In the genomic region with DNA sequence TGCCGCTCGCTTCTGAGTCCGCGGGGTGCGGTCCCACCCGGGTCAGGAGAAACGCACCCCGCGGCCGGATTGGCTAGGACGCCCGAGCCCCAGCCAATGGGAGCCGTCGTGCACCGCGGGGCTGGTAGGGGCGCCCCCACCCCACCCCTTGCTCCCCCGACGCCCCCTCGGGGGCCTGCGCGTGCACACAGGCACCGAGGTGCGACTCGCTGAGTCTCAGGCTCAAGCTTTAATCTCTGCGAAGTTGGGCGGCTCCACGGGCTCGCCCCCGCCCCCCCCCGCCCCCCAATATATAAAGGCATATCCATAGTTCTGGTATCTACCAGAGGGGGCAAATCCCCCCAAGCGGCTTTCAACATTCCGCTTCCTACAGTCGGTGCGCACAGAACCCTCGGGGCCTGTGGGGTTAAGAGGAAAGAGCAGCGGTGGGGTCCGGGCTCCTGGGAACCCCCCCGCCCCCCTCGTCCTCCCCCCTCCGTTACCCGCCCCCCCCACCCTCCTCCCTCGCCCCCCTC, we compare ENCODE assay signal across 8 cellular contexts. TPM values are rescaled to one million over a fixed set of nuclear protein-coding genes. Genes with fewer than 3 reads are reported as not detected.
DNase-seq lines count a peak whose midpoint lies in the region; ATAC-seq and TF ChIP-seq lines count a peak whose summit lies in the region.

A gene with protein sequence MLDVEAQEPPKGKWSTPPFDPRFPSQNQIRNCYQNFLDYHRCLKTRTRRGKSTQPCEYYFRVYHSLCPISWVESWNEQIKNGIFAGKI (minus strand): TSS at position 22 of the 515 bp plus-strand sequence. CDS start 198 bp downstream, outside the sequence.

- H3K4me1 Mint-ChIP-seq in naive B cell: peaks cover 15 to 28% (median 20%) of the 10 kb centered on the region in 3 donors

- no peak for ATAC-seq in IMR-90 (ENCODE audit: low read depth)
- no peak for ATAC-seq in naive B cell (ENCODE audit: low read depth in 2 of 2)
- ATAC-seq in HG02884 (IDR thresholded peaks at IDR 0.05; ENCODE audit: unreplicated experiment): no peak
- ATAC-seq in HG03045 (IDR thresholded peaks at IDR 0.05; ENCODE audit: unreplicated experiment): no peak

- H3K27ac Mint-ChIP-seq in naive B cell: peak within 1 kb of the TSS in 2 of 6 donors; percentile 21 to 84

- peaks cover 7% of the 10 kb centered on the region; the same call in 1 of the 2 replicates for H4K20me1 ChIP-seq in IMR-90 (ENCODE audit: insufficient read depth, low read length)

- CTCF ChIA-PET in IMR-90 (lab: Yijun Ruan, JAX): no interaction called here

- peaks cover 35% of the 10 kb centered on the region for H3K27me3 ChIP-seq in ACC112 (ENCODE audit: insufficient read depth, low read length)
- H3K27me3 ChIP-seq in IMR-90 (ENCODE audit: control insufficient read depth, insufficient read depth, low read length): peaks cover 43% of the 10 kb centered on the region

- H3K36me3 Mint-ChIP-seq in naive B cell: peaks cover 0 to 9% of the 10 kb centered on the region in 2 donors

- DNase-seq in IMR-90 (no peak), choroid plexus epithelial cell (ENCODE audit: low read depth) (no peak), naive B cell (no peak), NCI-H2171 treated with DMSO at 0.1 percent for 48 hours (lab: John Stamatoyannopoulos, UW) (no peak), NCI-H446 (lab: John Stamatoyannopoulos, UW) (no peak)

- H2BK15ac ChIP-seq in IMR-90 (ENCODE audit: low read depth, low read length): no peak within 1 kb of the TSS; the same call in 2 of the 3 replicates

- H3K14ac ChIP-seq in IMR-90 (replicated peaks; ENCODE audit: low read depth, low read length): no peak within 1 kb of the TSS; the same call in 1 of the 2 replicates

- peak within 1 kb of the TSS; percentile 72 to 89 (median 79) for H3K4me3 Mint-ChIP-seq in naive B cell

- intact Hi-C loops in IMR-90 (cut with micrococcal nuclease): no loop called here

- no peaks in the 10 kb centered on the region for H3K79me2 ChIP-seq in ACC112 (ENCODE audit: control insufficient read depth, insufficient read depth, low read length, unreplicated experiment)

- H3K18ac ChIP-seq in IMR-90 (ENCODE audit: low read depth, low read length): no peak within 1 kb of the TSS; the same call in 1 of the 2 replicates

- TF ChIP-seq RAD21 in IMR-90 (IDR thresholded peaks at IDR 0.05; ENCODE audit: low read length): no peak

- H3K4me3 ChIP-seq in ACC112 (ENCODE audit: low read depth, low read length) (peak within 1 kb of the TSS; percentile 59), IMR-90 (ENCODE audit: insufficient read depth, low read depth, low read length) (peak within 1 kb of the TSS; percentile 65), choroid plexus epithelial cell (ENCODE audit: low read depth, low read length) (peak within 1 kb of the TSS; percentile 59)

- H3K36me3 ChIP-seq in ACC112 (ENCODE audit: insufficient read depth, low read length): no peaks in the 10 kb centered on the region
- no peaks in the 10 kb centered on the region for H3K36me3 ChIP-seq in IMR-90 (ENCODE audit: control insufficient read depth, insufficient read depth, low read length)

- BruUV-seq in IMR-90 (replicated peaks; lab: Mats Ljungman, UMichigan): no TSS peak

- H3K79me1 ChIP-seq in IMR-90 (ENCODE audit: low read depth in 1 of 2, low read length in 2 of 2): no peaks in the 10 kb centered on the region

- H4K8ac ChIP-seq in IMR-90 (ENCODE audit: low read depth in 2 of 2, low read length in 2 of 2): peak within 1 kb of the TSS in 1 of 2 experiments; percentile 50; a peak in 1 of 4 replicates

- no peak within 1 kb of the TSS for H2BK120ac ChIP-seq in IMR-90 (ENCODE audit: low read depth, low read length)

- H3K4me1 ChIP-seq in ACC112 (ENCODE audit: control insufficient read depth, insufficient read depth, low read length, unreplicated experiment) (no peaks in the 10 kb centered on the region), IMR-90 (ENCODE audit: control insufficient read depth, insufficient read depth, low read length) (peaks cover 5% of the 10 kb centered on the region; the same call in 1 of the 2 replicates)

- peaks cover 40 to 75% (median 56%) of the 10 kb centered on the region in 3 donors for H3K27me3 Mint-ChIP-seq in naive B cell

- dilution Hi-C loops in IMR-90 (cut with HindIII; ENCODE audit: low sequenced_read_pairs, unreplicated experiment): no loop called here

- H3K23ac ChIP-seq in IMR-90 (ENCODE audit: low read depth, low read length): no peak within 1 kb of the TSS

- no peak within 1 kb of the TSS for H3K4ac ChIP-seq in IMR-90 (ENCODE audit: low read depth, low read length)

- no peak within 1 kb of the TSS for H4K5ac ChIP-seq in IMR-90 (ENCODE audit: low read depth, low read length)

- TF ChIP-seq CTCF in IMR-90 (conservative IDR thresholded peaks at IDR 0.05; ENCODE audit: low read depth, low read length): no peak
- no peak for TF ChIP-seq CTCF in choroid plexus epithelial cell (conservative IDR thresholded peaks at IDR 0.05; ENCODE audit: low read depth, low read length)

- peak within 1 kb of the TSS; percentile 23 for H2AK9ac ChIP-seq in IMR-90 (replicated peaks; ENCODE audit: low read depth, low read length, poor library complexity)

- in situ Hi-C loops in IMR-90 (cut with MboI; ENCODE audit: low sequenced_read_pairs): no loop called here

- no peaks in the 10 kb centered on the region for H3K9me1 ChIP-seq in IMR-90 (ENCODE audit: insufficient read depth, low read length)

- no CpG with 5 or more reads among the region's 43 CpGs for WGBS in IMR-90 (ENCODE audit: extremely low coverage in 2 of 2, insufficient read length in 1 of 2), 2 experiments

- TF ChIP-seq POLR2A in IMR-90 (IDR thresholded peaks at IDR 0.05; ENCODE audit: low read depth, low read length): no peak

- H2AK5ac ChIP-seq in IMR-90 (ENCODE audit: low read depth, low read length): no peak within 1 kb of the TSS

- H3K27ac ChIP-seq in ACC112 (ENCODE audit: low read depth, low read length): no peak within 1 kb of the TSS
- H3K27ac ChIP-seq in IMR-90 (ENCODE audit: insufficient read depth, low read length): peak within 1 kb of the TSS; percentile 21; the same call in 1 of the 2 replicates

- POLR2A ChIA-PET in IMR-90 (lab: Charles Lee; ENCODE audit: unreplicated experiment): no interaction called here

- peak within 1 kb of the TSS; percentile 86 for H3K4me2 ChIP-seq in IMR-90 (ENCODE audit: low read depth, low read length)

- H4K91ac ChIP-seq in IMR-90 (ENCODE audit: insufficient read depth, low read depth, low read length): peak within 1 kb of the TSS; percentile 34; the same call in 1 of the 2 replicates

- peaks cover 0 to 2% (median 0%) of the 10 kb centered on the region in 7 donors for H3K9me3 Mint-ChIP-seq in naive B cell

- no peaks in the 10 kb centered on the region for H3K9me3 ChIP-seq in IMR-90 (ENCODE audit: control insufficient read depth, insufficient read depth, low read length)

- no peak within 1 kb of the TSS for H2AFZ ChIP-seq in ACC112 (ENCODE audit: low read length, unreplicated experiment)
- peak within 1 kb of the TSS; percentile 93 for H2AFZ ChIP-seq in IMR-90 (replicated peaks; ENCODE audit: low read length, poor library complexity)

- H3K9ac ChIP-seq in IMR-90 (ENCODE audit: low read depth, low read length): 0 out of 2 replicates have a peak within 1 kb of the TSS, but pooled peaks have one; percentile 7

- no peak within 1 kb of the TSS for H2BK20ac ChIP-seq in IMR-90 (ENCODE audit: low read depth, low read length)

- H3K56ac ChIP-seq in IMR-90 (ENCODE audit: extremely low read depth, insufficient read depth, low read length): no peak within 1 kb of the TSS

- no peak within 1 kb of the TSS for H2BK5ac ChIP-seq in IMR-90 (ENCODE audit: low read depth, low read length, poor library complexity, severe bottlenecking)

TF ChIP-seq in IMR-90, 13 proteins besides CTCF, POLR2A, EP300 and RAD21:
- TF ChIP-seq RFX5 (IDR thresholded peaks at IDR 0.05; ENCODE audit: low read depth, low read length): no peak
- no peak for TF ChIP-seq MXI1 (IDR thresholded peaks at IDR 0.05; ENCODE audit: borderline replicate concordance, low read depth, low read length)
- TF ChIP-seq NFE2L2 (IDR thresholded peaks at IDR 0.05; ENCODE audit: low read depth, low read length): no peak
- TF ChIP-seq MAFK (IDR thresholded peaks at IDR 0.05; ENCODE audit: low read depth, low read length): no peak
- TF ChIP-seq BHLHE40 (IDR thresholded peaks at IDR 0.05; ENCODE audit: low read depth, low read length): no peak
- TF ChIP-seq USF2 (IDR thresholded peaks at IDR 0.05; ENCODE audit: low read depth, low read length): no peak
- no peak for TF ChIP-seq CHD1 (IDR thresholded peaks at IDR 0.05; ENCODE audit: low read depth, low read length)
- TF ChIP-seq MAZ (IDR thresholded peaks at IDR 0.05; ENCODE audit: borderline replicate concordance, low read depth, low read length): no peak
- no peak for TF ChIP-seq FOS (IDR thresholded peaks at IDR 0.05; ENCODE audit: low read depth, low read length)
- no peak for TF ChIP-seq RCOR1 (IDR thresholded peaks at IDR 0.05; ENCODE audit: insufficient replicate concordance, low read length)
- no peak for TF ChIP-seq CEBPB (IDR thresholded peaks at IDR 0.05; ENCODE audit: low read depth, low read length)
- no peak for TF ChIP-seq SMC3 (IDR thresholded peaks at IDR 0.05; ENCODE audit: low read depth, low read length)
- TF ChIP-seq, protein P1, sequence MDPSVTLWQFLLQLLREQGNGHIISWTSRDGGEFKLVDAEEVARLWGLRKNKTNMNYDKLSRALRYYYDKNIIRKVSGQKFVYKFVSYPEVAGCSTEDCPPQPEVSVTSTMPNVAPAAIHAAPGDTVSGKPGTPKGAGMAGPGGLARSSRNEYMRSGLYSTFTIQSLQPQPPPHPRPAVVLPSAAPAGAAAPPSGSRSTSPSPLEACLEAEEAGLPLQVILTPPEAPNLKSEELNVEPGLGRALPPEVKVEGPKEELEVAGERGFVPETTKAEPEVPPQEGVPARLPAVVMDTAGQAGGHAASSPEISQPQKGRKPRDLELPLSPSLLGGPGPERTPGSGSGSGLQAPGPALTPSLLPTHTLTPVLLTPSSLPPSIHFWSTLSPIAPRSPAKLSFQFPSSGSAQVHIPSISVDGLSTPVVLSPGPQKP (IDR thresholded peaks at IDR 0.05; ENCODE audit: borderline replicate concordance, low read depth, low read length): no peak

RNA-seq across cellular contexts. Expression of the gene that starts here (rescaled TPM):
- not detected in 2 replicates for total RNA-seq in IMR-90 (2012; rRNA removed)
- polyA plus RNA-seq in IMR-90 (2012; rRNA removed) (0.19 and 0.39 TPM in 2 replicates), naive B cell (ENCODE audit: low read depth in 6 of 6) (not detected)
- 0.15 and 0.25 TPM in 2 replicates for polyA plus RNA-seq in IMR-90 (2012; cell fraction: cytosol; rRNA removed)
- 2.8 and 3.2 TPM in 2 replicates for polyA plus RNA-seq in IMR-90 (2012; cell fraction: nucleus; rRNA removed; ENCODE audit: low replicate concordance)
